ENCODE assay signal across 8 cellular contexts in the genomic region with DNA sequence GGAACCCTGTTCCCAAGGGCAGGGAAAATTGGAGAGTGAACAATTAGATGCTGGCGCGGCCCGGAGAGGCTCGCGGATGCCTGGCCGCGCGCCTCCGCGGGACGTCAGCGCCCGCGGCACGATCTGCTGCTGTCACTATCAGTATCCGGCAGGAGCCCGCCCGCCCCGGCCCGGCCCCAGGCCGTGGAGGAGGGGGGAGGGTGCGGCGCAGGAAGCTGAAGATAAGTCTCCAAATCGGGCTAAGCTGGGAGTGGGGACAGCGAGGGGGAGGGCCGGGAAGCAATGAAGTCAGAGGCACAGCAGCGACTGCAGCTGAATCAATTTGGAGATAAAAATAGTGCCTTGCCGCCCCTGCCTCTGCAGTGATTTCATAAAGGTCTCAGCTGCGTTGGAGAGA.
DNase-seq lines count a peak whose midpoint lies in the region; ATAC-seq lines count a peak whose summit lies in the region.

No MANE protein-coding gene starts in this region.

- intact Hi-C loops in activated CD4-positive, alpha-beta T cell treated with anti-CD3 and anti-CD28 coated beads, Interleukin-2, amount 10 ng/mL, durations not matched to agents 24 days and 14 days (cut with micrococcal nuclease): no loop called here

- ATAC-seq in HG03342 (IDR thresholded peaks at IDR 0.05; ENCODE audit: unreplicated experiment) (no peak), HG03460 (IDR thresholded peaks at IDR 0.05; ENCODE audit: unreplicated experiment) (no peak)

- no peaks in the 10 kb centered on the region for H3K36me3 Mint-ChIP-seq in activated CD4-positive, alpha-beta T cell treated with anti-CD3 and anti-CD28 coated beads, Interleukin-2, amount 10 ng/mL, durations not matched to agents 24 days and 14 days (ENCODE audit: low read depth)

- H3K9me3 Mint-ChIP-seq in activated CD4-positive, alpha-beta T cell treated with anti-CD3 and anti-CD28 coated beads, Interleukin-2, amount 10 ng/mL, durations not matched to agents 24 days and 14 days: no peaks in the 10 kb centered on the region

- peak; percentile 84 for DNase-seq in CMK (ENCODE audit: low read depth)
- peak; percentile 59 for DNase-seq in HT1080 (ENCODE audit: low read depth)
- peak; percentile 79 for DNase-seq in activated CD4-positive, alpha-beta T cell treated with anti-CD3 and anti-CD28 coated beads, Interleukin-2, amount 10 ng/mL, durations not matched to agents 24 days and 14 days
- peak; percentile 27 for DNase-seq in kidney tubule cell (ENCODE audit: low spot score)
- peak; percentile 24 to 32 (median 29) for DNase-seq in stimulated activated CD4-positive, alpha-beta T cell treated with anti-CD3 and anti-CD28 coated beads, Interleukin-12 subunit alpha, Interleukin-12 subunit beta, amount 100 ng/mL, for 48 hours (ENCODE audit: low read depth in 2 of 3, low spot score in 1 of 3)

- peaks cover 39% of the 10 kb centered on the region for H3K27me3 Mint-ChIP-seq in activated CD4-positive, alpha-beta T cell treated with anti-CD3 and anti-CD28 coated beads, Interleukin-2, amount 10 ng/mL, durations not matched to agents 24 days and 14 days

- H3K4me3 Mint-ChIP-seq in activated CD4-positive, alpha-beta T cell treated with anti-CD3 and anti-CD28 coated beads, Interleukin-2, amount 10 ng/mL, durations not matched to agents 24 days and 14 days: peak overlapping the region; percentile 63

- no peak overlapping the region for H3K27ac Mint-ChIP-seq in activated CD4-positive, alpha-beta T cell treated with anti-CD3 and anti-CD28 coated beads, Interleukin-2, amount 10 ng/mL, durations not matched to agents 24 days and 14 days

- H3K4me1 Mint-ChIP-seq in activated CD4-positive, alpha-beta T cell treated with anti-CD3 and anti-CD28 coated beads, Interleukin-2, amount 10 ng/mL, durations not matched to agents 24 days and 14 days: peaks cover 7% of the 10 kb centered on the region

- H3K27ac ChIP-seq in cingulate gyrus (ENCODE audit: low read depth, low read length): peak overlapping the region; percentile 44

Comparison
In these comparisons a context has a peak if more than half of its experiments do, and no peak if none do; other contexts are left out.
1. DNase-seq: peak in every context shown above with its lines; median percentile 84 in CMK; 79 in activated CD4-positive, alpha-beta T cell treated with anti-CD3 and anti-CD28 coated beads, Interleukin-2, amount 10 ng/mL, durations not matched to agents 24 days and 14 days; 59 in HT1080; 29 in stimulated activated CD4-positive, alpha-beta T cell treated with anti-CD3 and anti-CD28 coated beads, Interleukin-12 subunit alpha, Interleukin-12 subunit beta, amount 100 ng/mL, for 48 hours; 27 in kidney tubule cell.